9 cellular contexts compared by ENCODE assay signal in the genomic region with DNA sequence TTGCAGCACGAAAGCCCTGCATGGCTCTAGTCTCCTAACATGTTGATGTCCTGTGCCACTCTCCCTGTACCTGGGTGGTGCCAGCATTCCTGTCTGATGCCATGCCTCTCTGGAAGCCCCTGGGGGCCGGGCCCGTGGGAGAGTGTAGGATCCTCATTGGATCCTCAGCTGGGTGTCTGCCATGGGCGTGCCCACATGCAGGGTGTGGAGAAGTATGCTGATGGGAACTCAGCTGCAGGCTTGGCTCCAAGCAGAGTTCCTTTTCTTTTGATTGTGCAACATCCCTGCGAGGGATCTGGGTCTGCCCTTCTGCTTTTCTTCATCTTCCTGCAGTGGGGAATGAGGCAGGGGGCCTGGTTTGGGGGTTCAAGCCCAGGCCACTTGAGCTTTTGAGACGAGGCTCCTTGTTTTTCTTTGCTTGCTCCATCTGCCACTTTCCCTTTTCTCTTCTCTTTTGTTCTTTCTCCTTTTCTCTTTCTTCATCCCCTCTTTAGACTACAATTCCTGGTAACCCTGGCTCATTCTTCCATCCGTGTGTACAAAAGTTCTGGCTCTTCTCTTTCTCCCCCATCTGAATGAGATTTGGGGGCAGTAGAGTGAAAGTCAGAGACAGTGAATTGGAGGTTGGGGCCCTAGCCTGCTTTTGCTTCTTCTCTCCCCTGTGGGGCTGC. TPM values are rescaled to one million over a fixed set of nuclear protein-coding genes. Genes with fewer than 3 reads are reported as not detected.
A peak's percentile ranks its signal among the peaks of the same experiment; 100 is the strongest.
DNase-seq lines count a peak whose midpoint lies in the region; ATAC-seq, FAIRE-seq and TF ChIP-seq lines count a peak whose summit lies in the region.
"Had no signal": no experiment of that assay in that cellular context is flagged by ENCODE, and none has a peak within 500 bp of the region (broad histone marks: within the 10 kb centered on the region; RNA-seq: fewer than 3 reads in every experiment).

No MANE protein-coding gene starts in this region.

- H3K9me3 Mint-ChIP-seq in activated T-helper 2 cell treated with anti-CD3 and anti-CD28 coated beads, Interferon-gamma antibody, Interleukin-2, Interleukin-4, amounts not matched to agents 10 μg/mL and 5 μg/mL and 100 μg/mL, durations not matched to agents 14 hours and 24 hours and 36 hours: no peaks in the 10 kb centered on the region

- no peak for TF ChIP-seq RAD21 in HepG2 (CRISPR knock-in tag; IDR thresholded peaks at IDR 0.05)

- DNase-seq in NCI-H2171 treated with DMSO at 0.1 percent for 48 hours (lab: John Stamatoyannopoulos, UW) (peak; percentile 17), NCI-H2171 (lab: John Stamatoyannopoulos, UW) (no peak), brain pericyte (ENCODE audit: low read depth, low spot score) (peak; percentile 50), HepG2 (ENCODE audit: low spot score) (no peak), transverse colon (peak; percentile 59), GM12892 (ENCODE audit: insufficient read length) (no peak)
- DNase-seq in activated T-helper 2 cell treated with anti-CD3 and anti-CD28 coated beads, Interferon-gamma antibody, Interleukin-2, Interleukin-4, amounts not matched to agents 10 μg/mL and 5 μg/mL and 100 μg/mL, durations not matched to agents 14 hours and 24 hours and 36 hours (ENCODE audit: low spot score): no peak
- DNase-seq: NCI-H2029 treated with DMSO at 0.1 percent for 48 hours had no signal

- H3K27me3 Mint-ChIP-seq in activated T-helper 2 cell treated with anti-CD3 and anti-CD28 coated beads, Interferon-gamma antibody, Interleukin-2, Interleukin-4, amounts not matched to agents 10 μg/mL and 5 μg/mL and 100 μg/mL, durations not matched to agents 14 hours and 24 hours and 36 hours (ENCODE audit: low read depth): no peaks in the 10 kb centered on the region

- TF ChIP-seq EP300 in HepG2 (IDR thresholded peaks at IDR 0.05; ENCODE audit: low read depth in 2 of 2, low read length in 2 of 2) (no peak), HepG2 (CRISPR knock-in tag; IDR thresholded peaks at IDR 0.05; ENCODE audit: borderline replicate concordance) (no peak), transverse colon (IDR thresholded peaks at IDR 0.05; ENCODE audit: low read depth) (no peak)

- no peak for TF ChIP-seq POLR2A in HepG2 (IDR thresholded peaks at IDR 0.05; ENCODE audit: insufficient read depth in 1 of 2, low read depth in 2 of 2, low read length in 2 of 2)
- TF ChIP-seq POLR2A in transverse colon (IDR thresholded peaks at IDR 0.05): no peak
- TF ChIP-seq POLR2A in GM12892 (IDR thresholded peaks at IDR 0.05; ENCODE audit: low read depth, low read length): no peak

- peaks cover 6% of the 10 kb centered on the region for H3K79me2 ChIP-seq in HepG2 (ENCODE audit: insufficient read depth, low read length)

- no peak for ATAC-seq in HepG2
- ATAC-seq in HG03457 (IDR thresholded peaks at IDR 0.05; ENCODE audit: unreplicated experiment): no peak

- no peaks in the 10 kb centered on the region for H3K9me3 ChIP-seq in HepG2 (ENCODE audit: low read length)
- no peaks in the 10 kb centered on the region for H3K9me3 ChIP-seq in transverse colon

- TF ChIP-seq CTCF in HepG2 (CRISPR knock-in tag; IDR thresholded peaks at IDR 0.05) (no peak), transverse colon (IDR thresholded peaks at IDR 0.05) (no peak)

- H3K4me1 Mint-ChIP-seq in activated T-helper 2 cell treated with anti-CD3 and anti-CD28 coated beads, Interferon-gamma antibody, Interleukin-2, Interleukin-4, amounts not matched to agents 10 μg/mL and 5 μg/mL and 100 μg/mL, durations not matched to agents 14 hours and 24 hours and 36 hours (ENCODE audit: low read depth): peaks cover 21% of the 10 kb centered on the region

- peaks cover 0 to 17% of the 10 kb centered on the region in 2 experiments; a peak in 3 of 5 replicates for H3K36me3 ChIP-seq in HepG2 (replicated peaks in 1 of 2; ENCODE audit: control insufficient read depth in 1 of 2, insufficient read depth in 2 of 2, low read length in 2 of 2)
- no peaks in the 10 kb centered on the region for H3K36me3 ChIP-seq in transverse colon

- no peak overlapping the region for H2AFZ ChIP-seq in HepG2 (ENCODE audit: low read length)

- H4K20me1 ChIP-seq in HepG2 (ENCODE audit: insufficient read depth, low read length): no peaks in the 10 kb centered on the region

- in situ Hi-C loops in HepG2 (cut with HindIII; ENCODE audit: extremely low pct_ligation_motif_present, low pct_unique_long_range_greater_than_20kb): loop anchor here (25.0 kb wide), 1 partner anchor 398 kb away; the partner anchor contains the start of gene LYRM9
- in situ Hi-C loops in transverse colon (cut with MboI; ENCODE audit: low pct_ligation_motif_present in 1 of 4, low pct_unique_long_range_greater_than_20kb in 1 of 4, low sequenced_read_pairs in 3 of 4): loop anchor here in 1 of 4 donors (25.0 kb wide), 1 partner anchor 98 kb away; no protein-coding TSS in a partner anchor

- H3K4me1 ChIP-seq in HepG2 (ENCODE audit: insufficient read depth, low read length) (peaks cover 33% of the 10 kb centered on the region), transverse colon (peaks cover 21 to 38% (median 29%) of the 10 kb centered on the region in 4 donors)

- H3K4me3 ChIP-seq in HepG2 (replicated peaks in 1 of 3; ENCODE audit: insufficient read depth in 1 of 3, low read depth in 2 of 3, low read length in 3 of 3) (no peak overlapping the region), transverse colon (no peak overlapping the region)

- 94% methylated on average over 5 of the region's 7 CpGs for WGBS in HepG2 (ENCODE audit: low lambda C conversion rate)
- 31 to 34% methylated on average over 2 to 7 of the region's 7 CpGs for WGBS in transverse colon (ENCODE audit: low coverage in 1 of 2), 2 donors

- no TSS peak for BruUV-seq in HepG2 (replicated peaks; lab: Mats Ljungman, UMichigan)

- H3K4me2 ChIP-seq in HepG2 (ENCODE audit: low read depth, low read length): no peak overlapping the region

- no peak overlapping the region for H3K4me3 Mint-ChIP-seq in activated T-helper 2 cell treated with anti-CD3 and anti-CD28 coated beads, Interferon-gamma antibody, Interleukin-2, Interleukin-4, amounts not matched to agents 10 μg/mL and 5 μg/mL and 100 μg/mL, durations not matched to agents 14 hours and 24 hours and 36 hours (ENCODE audit: low read depth)

- H3K27ac ChIP-seq in HepG2 (ENCODE audit: extremely low read length, insufficient read depth, low read length) (no peak overlapping the region), transverse colon (peak overlapping the region; percentile 12 to 41 (median 31))

- peaks cover 26% of the 10 kb centered on the region for H3K36me3 Mint-ChIP-seq in activated T-helper 2 cell treated with anti-CD3 and anti-CD28 coated beads, Interferon-gamma antibody, Interleukin-2, Interleukin-4, amounts not matched to agents 10 μg/mL and 5 μg/mL and 100 μg/mL, durations not matched to agents 14 hours and 24 hours and 36 hours (ENCODE audit: low read depth)

- no peak overlapping the region for H3K27ac Mint-ChIP-seq in activated T-helper 2 cell treated with anti-CD3 and anti-CD28 coated beads, Interferon-gamma antibody, Interleukin-2, Interleukin-4, amounts not matched to agents 10 μg/mL and 5 μg/mL and 100 μg/mL, durations not matched to agents 14 hours and 24 hours and 36 hours

- POLR2A ChIA-PET in HepG2 (lab: Yijun Ruan, JAX): no interaction called here

- H3K27me3 ChIP-seq in HepG2 (ENCODE audit: control insufficient read depth in 1 of 2, insufficient read depth in 2 of 2, low read length in 2 of 2) (no peaks in the 10 kb centered on the region), transverse colon (no peaks in the 10 kb centered on the region)

- CTCF ChIA-PET in HepG2 (lab: Yijun Ruan, JAX; ENCODE audit: low intra/inter-chr PET ratio, low total read pairs): no interaction called here

- intact Hi-C loops in HepG2 (cut with micrococcal nuclease; ENCODE audit: unreplicated experiment) (no loop called here), transverse colon (cut with DNase I; ENCODE audit: low total_unique reads) (loop anchor here (5.0 kb wide), 1 partner anchor 43 kb away; no protein-coding TSS in a partner anchor)
- intact Hi-C loops in activated T-helper 2 cell treated with anti-CD3 and anti-CD28 coated beads, Interferon-gamma antibody, Interleukin-2, Interleukin-4, amounts not matched to agents 10 μg/mL and 5 μg/mL and 100 μg/mL, durations not matched to agents 14 hours and 24 hours and 36 hours (cut with micrococcal nuclease): no loop called here

- no peak overlapping the region for H3K9ac ChIP-seq in HepG2 (ENCODE audit: insufficient read depth, low read depth, low read length)

- FAIRE-seq in HepG2 (lab: Jason Lieb, UNC): no peak
- no peak for FAIRE-seq in GM12892 (lab: Jason Lieb, UNC)

RNA-seq across cellular contexts. Expression of gene KSR1, which starts 32.9 kb away (rescaled TPM):
- total RNA-seq in HepG2 (2016; rRNA removed; fragmentation: Illumina TruSeq; extraction: Trizol) (8.0 and 10.1 TPM in 2 replicates), transverse colon (10 to 100 TPM in 3 of 4 donors, 1 to 10 TPM in 1; 8.2 to 55.7 (median 30.9) TPM)
- total RNA-seq in HepG2 (2016; cell fraction: cytosol; rRNA removed; fragmentation: Illumina TruSeq; extraction: Trizol; ENCODE audit: low read depth): 3.3 and 3.6 TPM in 2 replicates
- 8.0 and 9.5 TPM in 2 replicates for total RNA-seq in HepG2 (2016; cell fraction: insoluble cytoplasmic fraction; rRNA removed; fragmentation: Illumina TruSeq; extraction: Trizol)
- total RNA-seq in HepG2 (2016; cell fraction: membrane; rRNA removed; fragmentation: Illumina TruSeq; extraction: Trizol): 5.3 and 6.0 TPM in 2 replicates
- 13.1 and 20.3 TPM in 2 replicates for total RNA-seq in HepG2 (2016; cell fraction: nucleus; rRNA removed; fragmentation: Illumina TruSeq; extraction: Trizol)
- 15.0 and 16.6 TPM in 2 replicates for polyA plus RNA-seq in HepG2 (2011; rRNA removed)
- polyA plus RNA-seq in HepG2 (2011; cell fraction: cytosol; rRNA removed): 6.9 and 7.3 TPM in 2 replicates
- 65.2 and 85.5 TPM in 2 replicates for polyA plus RNA-seq in HepG2 (2011; cell fraction: nucleus; rRNA removed)
- polyA plus RNA-seq in HepG2 (2012): 15.5 and 20.2 TPM in 2 replicates
- 0.62 and 0.76 TPM in 2 replicates for polyA plus RNA-seq in HepG2 (2016; cell fraction: cytosol; fragmentation: Illumina TruSeq; extraction: Trizol; ENCODE audit: low read depth)
- polyA plus RNA-seq in HepG2 (2016; cell fraction: insoluble cytoplasmic fraction; fragmentation: Illumina TruSeq; extraction: Trizol; ENCODE audit: low read depth): 7.7 and 8.1 TPM in 2 replicates
- polyA plus RNA-seq in HepG2 (2016; cell fraction: membrane; fragmentation: Illumina TruSeq; extraction: Trizol; ENCODE audit: low read depth): 2.2 and 2.3 TPM in 2 replicates
- 38.3 and 43.6 TPM in 2 replicates for polyA plus RNA-seq in HepG2 (2016; cell fraction: nucleus; fragmentation: Illumina TruSeq; extraction: Trizol; ENCODE audit: insufficient read depth, low read depth)
- 15.9 and 24.1 TPM in 2 replicates for polyA minus RNA-seq in HepG2 (2011; rRNA and poly(A)+ RNA removed; ENCODE audit: low replicate concordance)
- polyA minus RNA-seq in HepG2 (2011; cell fraction: cytosol; rRNA and poly(A)+ RNA removed): 5.5 and 6.0 TPM in 2 replicates
- polyA minus RNA-seq in HepG2 (2011; cell fraction: nucleus; rRNA and poly(A)+ RNA removed): 28.0 and 32.8 TPM in 2 replicates
- total RNA-seq in activated T-helper 2 cell treated with anti-CD3 and anti-CD28 coated beads, Interferon-gamma antibody, Interleukin-2, Interleukin-4, amounts not matched to agents 10 μg/mL and 5 μg/mL and 100 μg/mL, durations not matched to agents 14 hours and 24 hours and 36 hours: 96.5 and 101 TPM in 2 replicates
- 37.7 TPM for polyA plus RNA-seq in GM12892 (2012; ENCODE audit: missing spikeins)

Comparison
In these comparisons a context has a peak if more than half of its experiments do, and no peak if none do; other contexts are left out.
1. DNase-seq: peak in NCI-H2171 treated with DMSO at 0.1 percent for 48 hours (single experiment), brain pericyte (single experiment) and transverse colon (single experiment); none in NCI-H2171 (single experiment), HepG2 (single experiment), activated T-helper 2 cell treated with anti-CD3 and anti-CD28 coated beads, Interferon-gamma antibody, Interleukin-2, Interleukin-4, amounts not matched to agents 10 μg/mL and 5 μg/mL and 100 μg/mL, durations not matched to agents 14 hours and 24 hours and 36 hours (single experiment) and GM12892 (single experiment).